ENCODE assay signal across 27 cellular contexts in genomic region chr1:3049905-3050304, GRCh38. TPM values are rescaled to one million over a fixed set of nuclear protein-coding genes. Genes with fewer than 3 reads are reported as not detected.
"Had no signal": no experiment of that assay in that cellular context is flagged by ENCODE, and none has a peak within 500 bp of the region (broad histone marks: within the 10 kb centered on the region; RNA-seq: fewer than 3 reads in every experiment).

No MANE protein-coding gene starts in this region.

- H3K4me1 Mint-ChIP-seq: activated B cell treated with CpG ODN at 0.5 μM for 24 hours; activated CD4-positive, alpha-beta memory T cell treated with anti-CD3 and anti-CD28 coated beads, Interleukin-2, amount 10 ng/mL, durations not matched to agents 7 days and 5 days; mesothelial cell of epicardium; nephron progenitor cell; stimulated activated effector memory CD8-positive, alpha-beta T cell treated with anti-CD3 and anti-CD28 coated beads, Interleukin-12 subunit alpha, Interleukin-12 subunit beta, amount 100 ng/mL, for 72 hours had no signal

- DNase-seq: activated CD4-positive, alpha-beta memory T cell treated with anti-CD3 and anti-CD28 coated beads, Interleukin-2, amount 10 ng/mL, durations not matched to agents 7 days and 5 days; activated CD4-positive, alpha-beta T cell treated with anti-CD3 and anti-CD28 coated beads for 4 hours; activated naive CD8-positive, alpha-beta T cell treated with anti-CD3 and anti-CD28 coated beads, Interleukin-2, amount 10 ng/mL, durations not matched to agents 7 days and 5 days; amygdala; body of pancreas; caudate nucleus; foreskin melanocyte; glutamatergic neuron; hypothalamus; nephron progenitor cell; occipital lobe; psoas muscle; small intestine; stimulated activated CD4-positive, alpha-beta T cell treated with anti-CD3 and anti-CD28 coated beads, Interleukin-4, amount 100 ng/mL, for 24 hours; thyroid gland had no signal

- H3K36me3 Mint-ChIP-seq: activated naive CD8-positive, alpha-beta T cell treated with anti-CD3 and anti-CD28 coated beads, Interleukin-2, amount 10 ng/mL, durations not matched to agents 7 days and 5 days; mesothelial cell of epicardium; stimulated activated effector memory CD8-positive, alpha-beta T cell treated with anti-CD3 and anti-CD28 coated beads, Interleukin-12 subunit alpha, Interleukin-12 subunit beta, amount 100 ng/mL, for 72 hours had no signal

- H3K27me3 ChIP-seq: body of pancreas, thyroid gland had no signal

- H3K36me3 ChIP-seq: thyroid gland had no signal

- ATAC-seq: body of pancreas; left lobe of liver; psoas muscle; right cardiac atrium; stimulated activated effector memory CD8-positive, alpha-beta T cell treated with anti-CD3 and anti-CD28 coated beads, Interleukin-12 subunit alpha, Interleukin-12 subunit beta, amount 100 ng/mL, for 72 hours had no signal

- H3K9me3 Mint-ChIP-seq: activated B cell treated with CpG ODN at 0.5 μM for 24 hours had no signal

- H3K4me3 ChIP-seq: body of pancreas, lung, psoas muscle, SK-N-MC, thyroid gland had no signal

- H3K27ac Mint-ChIP-seq: activated B cell treated with CpG ODN at 0.5 μM for 24 hours; activated CD4-positive, alpha-beta memory T cell treated with anti-CD3 and anti-CD28 coated beads, Interleukin-2, amount 10 ng/mL, durations not matched to agents 7 days and 5 days; activated naive CD8-positive, alpha-beta T cell treated with anti-CD3 and anti-CD28 coated beads, Interleukin-2, amount 10 ng/mL, durations not matched to agents 7 days and 5 days; mesothelial cell of epicardium; nephron progenitor cell; stimulated activated effector memory CD8-positive, alpha-beta T cell treated with anti-CD3 and anti-CD28 coated beads, Interleukin-12 subunit alpha, Interleukin-12 subunit beta, amount 100 ng/mL, for 72 hours had no signal

- H3K4me1 ChIP-seq: body of pancreas, psoas muscle, thyroid gland had no signal

- H3K9me3 ChIP-seq: body of pancreas, psoas muscle, thyroid gland had no signal

- H3K27ac ChIP-seq: body of pancreas, psoas muscle, SK-N-MC, thyroid gland had no signal

- H3K4me3 Mint-ChIP-seq: activated B cell treated with CpG ODN at 0.5 μM for 24 hours; activated CD4-positive, alpha-beta memory T cell treated with anti-CD3 and anti-CD28 coated beads, Interleukin-2, amount 10 ng/mL, durations not matched to agents 7 days and 5 days; activated naive CD8-positive, alpha-beta T cell treated with anti-CD3 and anti-CD28 coated beads, Interleukin-2, amount 10 ng/mL, durations not matched to agents 7 days and 5 days; mesothelial cell of epicardium; nephron progenitor cell; stimulated activated effector memory CD8-positive, alpha-beta T cell treated with anti-CD3 and anti-CD28 coated beads, Interleukin-12 subunit alpha, Interleukin-12 subunit beta, amount 100 ng/mL, for 72 hours had no signal

RNA-seq across cellular contexts. Expression of gene PRDM16, which starts 19.1 kb away (rescaled TPM):
- total RNA-seq: activated B cell treated with CpG ODN at 0.5 μM for 24 hours; activated naive CD8-positive, alpha-beta T cell treated with anti-CD3 and anti-CD28 coated beads, Interleukin-2, amount 10 ng/mL, durations not matched to agents 7 days and 5 days; T-helper 2 cell treated with Interferon-gamma antibody and Interleukin-4, amounts not matched to agents 100 ng/mL and 5 ng/mL, for 36 hours had no signal

RNA-seq across cellular contexts. Expression of gene ACTRT2, which starts 28.6 kb away (rescaled TPM):
- total RNA-seq: activated B cell treated with CpG ODN at 0.5 μM for 24 hours; activated CD4-positive, alpha-beta memory T cell treated with anti-CD3 and anti-CD28 coated beads, Interleukin-2, amount 10 ng/mL, durations not matched to agents 7 days and 5 days; activated naive CD8-positive, alpha-beta T cell treated with anti-CD3 and anti-CD28 coated beads, Interleukin-2, amount 10 ng/mL, durations not matched to agents 7 days and 5 days; body of pancreas; epithelial cell of proximal tubule; fibroblast of lung; left lobe of liver; lung; mesothelial cell of epicardium; occipital lobe; psoas muscle; right cardiac atrium; T-helper 2 cell treated with Interferon-gamma antibody and Interleukin-4, amounts not matched to agents 100 ng/mL and 5 ng/mL, for 36 hours; urinary bladder had no signal
- polyA plus RNA-seq: fibroblast of lung, keratinocyte, lung, psoas muscle, right cardiac atrium, small intestine, urinary bladder had no signal
